17 cellular contexts compared by ENCODE assay signal in the genomic region with DNA sequence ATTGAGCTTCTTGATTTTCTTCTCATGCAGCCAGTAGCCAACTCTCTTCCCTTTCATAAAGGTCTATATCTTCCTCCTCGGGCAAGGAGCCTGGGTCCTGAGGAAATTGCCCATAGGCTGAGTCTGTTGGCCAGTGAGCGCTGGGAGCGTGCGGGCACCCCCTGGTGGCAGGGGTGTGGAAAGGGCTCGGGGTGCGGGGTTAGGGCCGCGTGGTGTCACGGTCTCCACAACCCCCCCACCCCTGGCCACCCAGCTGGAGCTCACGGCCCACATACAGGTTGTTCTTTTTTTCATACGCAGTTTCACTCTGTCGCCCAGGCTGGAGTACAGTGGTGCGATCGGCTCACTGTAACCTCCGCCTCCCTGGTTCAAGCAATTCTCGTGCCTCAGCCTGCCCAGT.
"Had no signal": no experiment of that assay in that cellular context is flagged by ENCODE, and none has a peak within 500 bp of the region (broad histone marks: within the 10 kb centered on the region; RNA-seq: fewer than 3 reads in every experiment).

No MANE protein-coding gene starts in this region.

- FAIRE-seq: bronchial epithelial cell, frontal cortex had no signal

- H3K27me3 ChIP-seq: transverse colon had no signal

- H3K9me3 ChIP-seq: transverse colon had no signal

- H3K27ac ChIP-seq: heart right ventricle, transverse colon had no signal

- H3K27me3 Mint-ChIP-seq: activated CD4-positive, alpha-beta T cell treated with anti-CD3 and anti-CD28 coated beads for 36 hours; activated CD8-positive, alpha-beta T cell treated with anti-CD3 and anti-CD28 coated beads for 36 hours; activated naive CD8-positive, alpha-beta T cell treated with anti-CD3 and anti-CD28 coated beads, Interleukin-2, amount 10 ng/mL, durations not matched to agents 7 days and 5 days; naive B cell; stimulated activated naive B cell treated with anti-CD40 and anti-IgM and Interleukin-4, amounts not matched to agents 10 μg/mL and 1 μg/mL and 100 μg/mL, for 72 hours; T-cell had no signal

- H3K4me1 ChIP-seq: heart right ventricle, transverse colon had no signal

- H3K4me3 ChIP-seq: heart right ventricle, smooth muscle cell, transverse colon had no signal

- ATAC-seq: activated CD4-positive, alpha-beta T cell treated with anti-CD3 and anti-CD28 coated beads for 36 hours; activated CD8-positive, alpha-beta T cell treated with anti-CD3 and anti-CD28 coated beads for 36 hours; activated T-cell treated with anti-CD3 and anti-CD28 coated beads, Interleukin-2, amount 50 U/mL, for 72 hours; stimulated activated naive B cell treated with anti-CD40 and anti-IgM and Interleukin-4, amounts not matched to agents 10 μg/mL and 1 μg/mL and 100 μg/mL, for 72 hours; T-cell had no signal

- H3K4me1 Mint-ChIP-seq: mesothelial cell of epicardium had no signal

- H3K36me3 ChIP-seq: transverse colon had no signal

- H3K4me2 ChIP-seq: smooth muscle cell had no signal

- DNase-seq: activated CD4-positive, alpha-beta T cell treated with anti-CD3 and anti-CD28 coated beads for 36 hours; activated CD8-positive, alpha-beta memory T cell treated with anti-CD3 and anti-CD28 coated beads, Interleukin-2, amount 50 U/mL, for 4 hours; activated CD8-positive, alpha-beta T cell treated with anti-CD3 and anti-CD28 coated beads for 36 hours; activated naive CD8-positive, alpha-beta T cell treated with anti-CD3 and anti-CD28 coated beads, Interleukin-2, amount 10 ng/mL, durations not matched to agents 7 days and 5 days; activated T-cell treated with anti-CD3 and anti-CD28 coated beads, Interleukin-2, amount 50 U/mL, for 72 hours; heart right ventricle; kidney glomerular epithelial cell; naive B cell; retina; stimulated activated naive B cell treated with anti-CD40 and anti-IgM and Interleukin-4, amounts not matched to agents 10 μg/mL and 1 μg/mL and 100 μg/mL, for 72 hours; T-cell; T1000; transverse colon had no signal

- H3K9me3 Mint-ChIP-seq: activated CD8-positive, alpha-beta T cell treated with anti-CD3 and anti-CD28 coated beads for 36 hours; activated naive CD8-positive, alpha-beta T cell treated with anti-CD3 and anti-CD28 coated beads, Interleukin-2, amount 10 ng/mL, durations not matched to agents 7 days and 5 days; activated T-cell treated with anti-CD3 and anti-CD28 coated beads, Interleukin-2, amount 50 U/mL, for 72 hours; naive B cell; stimulated activated naive B cell treated with anti-CD40 and anti-IgM and Interleukin-4, amounts not matched to agents 10 μg/mL and 1 μg/mL and 100 μg/mL, for 72 hours; T-cell had no signal

- H3K36me3 Mint-ChIP-seq: naive B cell had no signal

- H3K4me3 Mint-ChIP-seq: activated CD4-positive, alpha-beta T cell treated with anti-CD3 and anti-CD28 coated beads for 36 hours; activated CD8-positive, alpha-beta T cell treated with anti-CD3 and anti-CD28 coated beads for 36 hours; activated naive CD8-positive, alpha-beta T cell treated with anti-CD3 and anti-CD28 coated beads, Interleukin-2, amount 10 ng/mL, durations not matched to agents 7 days and 5 days; activated T-cell treated with anti-CD3 and anti-CD28 coated beads, Interleukin-2, amount 50 U/mL, for 72 hours; mesothelial cell of epicardium; naive B cell; stimulated activated naive B cell treated with anti-CD40 and anti-IgM and Interleukin-4, amounts not matched to agents 10 μg/mL and 1 μg/mL and 100 μg/mL, for 72 hours; T-cell had no signal

- H3K27ac Mint-ChIP-seq: activated CD4-positive, alpha-beta T cell treated with anti-CD3 and anti-CD28 coated beads for 36 hours; activated CD8-positive, alpha-beta T cell treated with anti-CD3 and anti-CD28 coated beads for 36 hours; activated naive CD8-positive, alpha-beta T cell treated with anti-CD3 and anti-CD28 coated beads, Interleukin-2, amount 10 ng/mL, durations not matched to agents 7 days and 5 days; activated T-cell treated with anti-CD3 and anti-CD28 coated beads, Interleukin-2, amount 50 U/mL, for 72 hours; mesothelial cell of epicardium; stimulated activated naive B cell treated with anti-CD40 and anti-IgM and Interleukin-4, amounts not matched to agents 10 μg/mL and 1 μg/mL and 100 μg/mL, for 72 hours; T-cell had no signal
